In genomic region chr12:87238466-87238865, GRCh38 we compare ENCODE assay signal across 34 cellular contexts.
"Had no signal": no experiment of that assay in that cellular context is flagged by ENCODE, and none has a peak within 500 bp of the region (broad histone marks: within the 10 kb centered on the region; RNA-seq: fewer than 3 reads in every experiment).

No MANE protein-coding gene starts in this region.

- H3K36me3 ChIP-seq: MG63 had no signal

- H3K9me3 ChIP-seq: MG63 had no signal

- H3K27ac ChIP-seq: KMS-11 had no signal

- DNase-seq: Karpas-422, Kasumi-1, KG1, MG63, MM.1S, MV-4-11, NCI-H1048, NCI-H1092, NCI-H1092 treated with DMSO at 0.1 percent for 48 hours, NCI-H1105, NCI-H1105 treated with DMSO at 0.1 percent for 48 hours, NCI-H1417, NCI-H1417 treated with DMSO at 0.1 percent for 48 hours, NCI-H1436, NCI-H1436 treated with DMSO at 0.1 percent for 48 hours, NCI-H146, NCI-H1694, NCI-H1694 treated with DMSO at 0.1 percent for 48 hours, NCI-H187, NCI-H187 treated with DMSO at 0.1 percent for 48 hours, NCI-H1930, NCI-H2029, NCI-H2029 treated with DMSO at 0.1 percent for 48 hours, NCI-H2081, NCI-H2081 treated with DMSO at 0.1 percent for 48 hours, NCI-H2107, NCI-H2171, NCI-H2171 treated with DMSO at 0.1 percent for 48 hours, NCI-H2227 treated with DMSO at 0.1 percent for 48 hours, NCI-H226, NCI-H345, NCI-H446, NCI-H446 treated with DMSO at 0.1 percent for 48 hours had no signal

- H3K27me3 ChIP-seq: MG63 had no signal

- H3K4me3 ChIP-seq: MG63 had no signal

- H3K4me2 ChIP-seq: KMS-11 had no signal

- H3K9ac ChIP-seq: KMS-11 had no signal
